Comparison of ENCODE assay signal across 23 cellular contexts in genomic region chr6:35906499-35906846, GRCh38. TPM values are rescaled to one million over a fixed set of nuclear protein-coding genes. Genes with fewer than 3 reads are reported as not detected.
DNase-seq lines count a peak whose midpoint lies in the region; ATAC-seq, FAIRE-seq and TF ChIP-seq lines count a peak whose summit lies in the region.
"Had no signal": no experiment of that assay in that cellular context is flagged by ENCODE, and none has a peak within 500 bp of the region (broad histone marks: within the 10 kb centered on the region; RNA-seq: fewer than 3 reads in every experiment).

No MANE protein-coding gene starts in this region.

- WGBS in smooth muscle cell (ENCODE audit: low lambda C conversion rate) = 40% methylated on average over 2 of the region's 2 CpGs

- no peak overlapping the region for H3K9ac ChIP-seq in smooth muscle cell (ENCODE audit: low read depth)
- H3K9ac ChIP-seq: SK-N-SH had no signal

- H3K4me1 Mint-ChIP-seq in WTC11 = no peaks in the 10 kb centered on the region
- H3K4me1 Mint-ChIP-seq in stimulated activated naive B cell treated with anti-CD40 and anti-IgM and Interleukin-4, amounts not matched to agents 10 μg/mL and 1 μg/mL and 100 μg/mL, for 72 hours = peaks cover 8 to 13% of the 10 kb centered on the region in 2 donors

- no peak for TF ChIP-seq POLR2A in H54 (IDR thresholded peaks at IDR 0.05; ENCODE audit: low read depth, low read length)

- H3F3A ChIP-seq in smooth muscle cell (ENCODE audit: low read depth) = peaks cover 15% of the 10 kb centered on the region

- CTCF ChIA-PET in WTC11 (lab: Charles Lee) = no interaction called here

- TF ChIP-seq CTCF in WTC11 (IDR thresholded peaks at IDR 0.05) (no peak), smooth muscle cell (IDR thresholded peaks at IDR 0.05; ENCODE audit: borderline replicate concordance, insufficient read depth, poor library complexity, severe bottlenecking) (no peak), GM13976 (IDR thresholded peaks at IDR 0.05; ENCODE audit: borderline replicate concordance, control extremely low read depth, extremely low read depth, insufficient read depth, missing control alignments) (no peak)

- POLR2A ChIA-PET in WTC11 (lab: Charles Lee) = no interaction called here

- H3K4me1 ChIP-seq in smooth muscle cell (ENCODE audit: low read depth) = peaks cover 23% of the 10 kb centered on the region
- H3K4me1 ChIP-seq: BE2C had no signal

- in situ Hi-C loops in GM13976 (cut with MboI; ENCODE audit: low sequenced_read_pairs, unreplicated experiment) = no loop called here

- no peak overlapping the region for H3K4me3 ChIP-seq in smooth muscle cell
- H3K4me3 ChIP-seq: GM12878 had no signal

- H3K27ac Mint-ChIP-seq in WTC11 = peak overlapping the region; percentile 43
- H3K27ac Mint-ChIP-seq in stimulated activated naive B cell treated with anti-CD40 and anti-IgM and Interleukin-4, amounts not matched to agents 10 μg/mL and 1 μg/mL and 100 μg/mL, for 72 hours = no peak overlapping the region

- peaks cover 42% of the 10 kb centered on the region for H3K36me3 Mint-ChIP-seq in WTC11
- H3K36me3 Mint-ChIP-seq in stimulated activated naive B cell treated with anti-CD40 and anti-IgM and Interleukin-4, amounts not matched to agents 10 μg/mL and 1 μg/mL and 100 μg/mL, for 72 hours = peaks cover 42 to 49% of the 10 kb centered on the region in 2 donors

- no peaks in the 10 kb centered on the region for H3K27me3 ChIP-seq in smooth muscle cell (ENCODE audit: low read depth)
- H3K27me3 ChIP-seq: BE2C had no signal

- H3K27me3 Mint-ChIP-seq in WTC11 (ENCODE audit: low read depth) = no peaks in the 10 kb centered on the region; the same call in 1 of the 2 replicates
- no peaks in the 10 kb centered on the region for H3K27me3 Mint-ChIP-seq in stimulated activated naive B cell treated with anti-CD40 and anti-IgM and Interleukin-4, amounts not matched to agents 10 μg/mL and 1 μg/mL and 100 μg/mL, for 72 hours
- H3K27me3 Mint-ChIP-seq: CD4-positive, CD25-positive, alpha-beta regulatory T cell had no signal

- FAIRE-seq in H54 (lab: Jason Lieb, UNC) = peak; percentile 72
- FAIRE-seq: A204.1, GM12878 had no signal

- DNase-seq in H54 (ENCODE audit: insufficient read length, low spot score) (no peak), WTC11 (ENCODE audit: low spot score) (no peak), epithelial cell of prostate (ENCODE audit: low read depth, low spot score) (no peak), smooth muscle cell (lab: John Stamatoyannopoulos, UW; ENCODE audit: unreplicated experiment) (no peak), GM13976 (ENCODE audit: low spot score) (no peak)
- no peak for DNase-seq in stimulated activated naive B cell treated with anti-CD40 and anti-IgM and Interleukin-4, amounts not matched to agents 10 μg/mL and 1 μg/mL and 100 μg/mL, for 72 hours
- DNase-seq: BE2C; CD4-positive, CD25-positive, alpha-beta regulatory T cell; COR-L47; DMS 273 treated with DMSO at 0.1 percent for 48 hours; DND-41; MV-4-11; NCI-H1417; NCI-H187; NCI-H2107; NCI-H2227 treated with DMSO at 0.1 percent for 48 hours; NCI-H524; OCI-M1; SHP77 treated with DMSO at 0.1 percent for 48 hours; SK-N-SH had no signal

- peaks cover 10% of the 10 kb centered on the region for H3K9me3 ChIP-seq in smooth muscle cell (replicated peaks; ENCODE audit: low read depth)

- peak overlapping the region; percentile 75 for H3K4me2 ChIP-seq in smooth muscle cell
- H3K4me2 ChIP-seq: SK-N-SH had no signal

- H3K79me2 ChIP-seq in smooth muscle cell (ENCODE audit: low read depth) = peaks cover 58% of the 10 kb centered on the region

- ATAC-seq in WTC11 (no peak), GM19324 (IDR thresholded peaks at IDR 0.05; ENCODE audit: low FRiP score, unreplicated experiment) (no peak)
- no peak for ATAC-seq in stimulated activated naive B cell treated with anti-CD40 and anti-IgM and Interleukin-4, amounts not matched to agents 10 μg/mL and 1 μg/mL and 100 μg/mL, for 72 hours (replicated peaks)
- ATAC-seq: GM12878 had no signal

- H4K20me1 ChIP-seq in smooth muscle cell (ENCODE audit: low read depth) = peaks cover 39% of the 10 kb centered on the region

- H3K9me3 Mint-ChIP-seq in WTC11 = peaks cover 34% of the 10 kb centered on the region
- peaks cover 14 to 20% of the 10 kb centered on the region in 2 donors for H3K9me3 Mint-ChIP-seq in stimulated activated naive B cell treated with anti-CD40 and anti-IgM and Interleukin-4, amounts not matched to agents 10 μg/mL and 1 μg/mL and 100 μg/mL, for 72 hours

- H2AFZ ChIP-seq in smooth muscle cell (ENCODE audit: low read depth) = no peak overlapping the region

- H3K36me3 ChIP-seq in smooth muscle cell (ENCODE audit: low read depth) = peaks cover 11% of the 10 kb centered on the region

- peak overlapping the region; percentile 10 for H3K27ac ChIP-seq in epithelial cell of prostate
- peak overlapping the region; percentile 83 for H3K27ac ChIP-seq in smooth muscle cell (ENCODE audit: low read depth)

- no peak overlapping the region for H3K4me3 Mint-ChIP-seq in WTC11
- no peak overlapping the region for H3K4me3 Mint-ChIP-seq in stimulated activated naive B cell treated with anti-CD40 and anti-IgM and Interleukin-4, amounts not matched to agents 10 μg/mL and 1 μg/mL and 100 μg/mL, for 72 hours
- H3K4me3 Mint-ChIP-seq: CD4-positive, CD25-positive, alpha-beta regulatory T cell had no signal

TF ChIP-seq in WTC11, 78 proteins besides CTCF, POLR2A, EP300 and RAD21 (continues in another document):
- no peak for TF ChIP-seq ZNF121 (CRISPR knock-in tag; IDR thresholded peaks at IDR 0.05)
- no peak for TF ChIP-seq NFATC4 (CRISPR knock-in tag; IDR thresholded peaks at IDR 0.05)
- no peak for TF ChIP-seq GRHL2 (CRISPR knock-in tag; IDR thresholded peaks at IDR 0.05; ENCODE audit: insufficient replicate concordance, severe bottlenecking)
- no peak for TF ChIP-seq ATF3 (CRISPR knock-in tag; conservative IDR thresholded peaks at IDR 0.05)
- no peak for TF ChIP-seq NFE2L1 (CRISPR knock-in tag; IDR thresholded peaks at IDR 0.05)
- no peak for TF ChIP-seq GTF2I (CRISPR knock-in tag; conservative IDR thresholded peaks at IDR 0.05)
- no peak for TF ChIP-seq ZNF396 (CRISPR knock-in tag; IDR thresholded peaks at IDR 0.05; ENCODE audit: borderline replicate concordance)
- no peak for TF ChIP-seq ZMAT4 (CRISPR knock-in tag; IDR thresholded peaks at IDR 0.05)
- no peak for TF ChIP-seq ESRRA (CRISPR knock-in tag; IDR thresholded peaks at IDR 0.05; ENCODE audit: borderline replicate concordance)
- TF ChIP-seq ZNF532 (CRISPR knock-in tag; IDR thresholded peaks at IDR 0.05; ENCODE audit: borderline replicate concordance) = no peak
- TF ChIP-seq ZNF425 (CRISPR knock-in tag; conservative IDR thresholded peaks at IDR 0.05) = no peak

RNA-seq across cellular contexts. Expression of gene SRPK1, which starts 14.4 kb away (rescaled TPM):
- total RNA-seq in WTC11 (2021) (94.9 to 102 TPM (median 100.0 TPM) in 3 replicates), smooth muscle cell (45.7 and 57.8 TPM in 2 replicates)
- polyA plus RNA-seq in smooth muscle cell = 28.2 and 33.8 TPM in 2 replicates
